Comparison of ENCODE assay signal across 1 cellular context in genomic region chr10:91779011-91779605, GRCh38.
TF ChIP-seq lines count a peak whose summit lies in the region.

No MANE protein-coding gene starts in this region.

TF ChIP-seq in GM23338, 12 proteins besides CTCF, POLR2A, EP300 and RAD21 (continued from another document):
- TF ChIP-seq REST (IDR thresholded peaks at IDR 0.05; ENCODE audit: unreplicated experiment) (no peak), EZH2 (IDR thresholded peaks at IDR 0.05; ENCODE audit: low read depth, unreplicated experiment) (no peak), STAT1 (IDR thresholded peaks at IDR 0.05; ENCODE audit: unreplicated experiment) (no peak), POLR2AphosphoS5 (IDR thresholded peaks at IDR 0.05; ENCODE audit: low read depth) (no peak), ZNF462 (CRISPR knock-in tag; IDR thresholded peaks at IDR 0.05) (no peak), NANOG (IDR thresholded peaks at IDR 0.05; ENCODE audit: borderline replicate concordance) (no peak), CREB1 (CRISPR knock-in tag; IDR thresholded peaks at IDR 0.05; ENCODE audit: low read depth) (no peak), EZH2phosphoT487 (IDR thresholded peaks at IDR 0.05; ENCODE audit: unreplicated experiment) (no peak), ZNF114 (CRISPR knock-in tag; IDR thresholded peaks at IDR 0.05) (no peak)
